In the genomic region with DNA sequence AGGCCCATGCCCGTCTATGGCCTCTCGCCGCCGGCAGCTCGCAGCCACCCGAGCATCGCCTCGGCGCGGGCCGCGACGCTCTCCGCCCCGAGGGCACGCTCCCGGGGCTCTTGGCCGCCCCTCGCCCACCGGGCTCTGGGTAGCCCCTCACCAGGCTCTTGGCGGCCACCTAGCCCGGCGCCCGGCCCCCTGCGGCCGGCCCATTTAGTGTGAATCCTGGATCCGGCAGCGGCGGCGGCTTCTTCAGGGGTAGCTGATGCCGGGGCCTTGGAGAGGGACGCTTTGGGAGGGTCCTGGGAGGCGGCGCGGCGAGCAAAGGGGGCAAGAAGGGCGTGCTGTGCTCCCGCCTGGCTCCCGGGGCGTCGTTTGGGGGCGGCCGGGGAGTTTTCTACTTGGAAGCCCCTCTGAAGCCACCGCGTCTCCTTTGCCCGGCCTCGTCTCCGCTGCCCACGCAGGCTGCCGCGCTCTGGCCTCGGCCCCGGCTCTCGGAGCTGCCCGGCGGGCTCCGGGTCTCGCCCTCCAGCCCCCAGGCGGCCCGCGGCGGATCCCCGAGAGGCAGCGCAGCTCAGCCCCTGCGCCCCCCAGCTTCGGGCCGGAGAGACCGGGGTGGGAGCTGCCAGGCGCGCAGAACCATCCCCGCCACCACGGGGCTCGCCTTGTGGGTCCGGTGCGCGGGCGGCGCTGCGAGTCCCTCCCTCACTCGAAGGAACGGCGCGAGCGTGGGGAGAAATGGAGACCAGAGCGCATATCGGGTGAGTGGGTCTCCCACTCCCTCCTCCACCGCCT, we compare ENCODE assay signal across 10 cellular contexts. TPM values are rescaled to one million over a fixed set of nuclear protein-coding genes. Genes with fewer than 3 reads are reported as not detected.
DNase-seq lines count a peak whose midpoint lies in the region; ATAC-seq, FAIRE-seq and TF ChIP-seq lines count a peak whose summit lies in the region.
"Had no signal": no experiment of that assay in that cellular context is flagged by ENCODE, and none has a peak within 500 bp of the region (broad histone marks: within the 10 kb centered on the region; RNA-seq: fewer than 3 reads in every experiment).

No MANE protein-coding gene starts in this region.

- H3K27ac ChIP-seq in GM23338 (ENCODE audit: low read depth) (no peak overlapping the region), H1 (ENCODE audit: low read depth, low read length) (no peak overlapping the region), neural progenitor cell (no peak overlapping the region)

- H3K9me2 ChIP-seq in GM23338 (ENCODE audit: insufficient read depth): no peaks in the 10 kb centered on the region

- H4K20me1 ChIP-seq in GM23338 (replicated peaks; ENCODE audit: insufficient read depth) (no peaks in the 10 kb centered on the region), H1 (replicated peaks in 1 of 2; ENCODE audit: control insufficient read depth in 1 of 2, insufficient read depth in 2 of 2, low read length in 2 of 2) (peaks cover 0 to 6% of the 10 kb centered on the region in 2 experiments), neural progenitor cell (ENCODE audit: low read depth) (peaks cover 20% of the 10 kb centered on the region)

- no peak overlapping the region for H2BK120ac ChIP-seq in H1 (replicated peaks; ENCODE audit: low read depth, low read length)

- H3K4me1 ChIP-seq in GM23338 (ENCODE audit: insufficient read depth) (peaks cover 37% of the 10 kb centered on the region), H1 (replicated peaks in 1 of 4; ENCODE audit: control insufficient read depth in 3 of 4, insufficient read depth in 4 of 4, low read length in 3 of 4) (peaks cover 12 to 22% (median 18%) of the 10 kb centered on the region in 4 experiments), neural progenitor cell (peaks cover 14% of the 10 kb centered on the region)

- no peak overlapping the region for H4K5ac ChIP-seq in H1 (ENCODE audit: insufficient read length, low read depth, low read length)

- H3K14ac ChIP-seq in H1 (ENCODE audit: insufficient read length): no peak overlapping the region

- H3K4me1 Mint-ChIP-seq in GM23338 (peaks cover 48% of the 10 kb centered on the region), neural progenitor cell (peaks cover 20% of the 10 kb centered on the region)
- H3K4me1 Mint-ChIP-seq: natural killer cell had no signal

- H3K23ac ChIP-seq in H1 (ENCODE audit: insufficient read length): no peak overlapping the region

- no peak for TF ChIP-seq EP300 in H1 (IDR thresholded peaks at IDR 0.05; ENCODE audit: borderline replicate concordance in 1 of 2, low read depth in 2 of 2, low read length in 2 of 2)

- H3K36me3 Mint-ChIP-seq in GM23338 (ENCODE audit: low read depth): no peaks in the 10 kb centered on the region; the same call in 1 of the 3 replicates
- peaks cover 5% of the 10 kb centered on the region for H3K36me3 Mint-ChIP-seq in neural progenitor cell
- H3K36me3 Mint-ChIP-seq: natural killer cell had no signal

- H3K4ac ChIP-seq in H1 (replicated peaks; ENCODE audit: insufficient read length, low read depth, low read length): no peak overlapping the region

- peaks cover 4% of the 10 kb centered on the region; the same call in 2 of the 3 replicates for H3K9me3 Mint-ChIP-seq in GM23338
- no peaks in the 10 kb centered on the region for H3K9me3 Mint-ChIP-seq in neural progenitor cell
- H3K9me3 Mint-ChIP-seq: natural killer cell had no signal

- no peak overlapping the region for H2BK5ac ChIP-seq in H1 (ENCODE audit: low read depth, low read length)

- peak overlapping the region; percentile 86 for H3K4me2 ChIP-seq in GM23338
- peak overlapping the region; percentile 53 to 85 for H3K4me2 ChIP-seq in H1 (ENCODE audit: insufficient read depth in 1 of 2, low read depth in 2 of 2, low read length in 2 of 2)
- H3K4me2 ChIP-seq in neural progenitor cell: peak overlapping the region; percentile 84

- H2AFZ ChIP-seq in GM23338 (peak overlapping the region; percentile 75; the same call in 1 of the 2 replicates), H1 (ENCODE audit: low read length) (no peak overlapping the region), neural progenitor cell (replicated peaks) (peak overlapping the region; percentile 92)

- H3K4me3 ChIP-seq in AG09309 (ENCODE audit: control insufficient read depth, low read depth, low read length) (peak overlapping the region; percentile 66), GM23338 (peak overlapping the region; percentile 65), H1 (ENCODE audit: extremely low read depth in 1 of 4, insufficient read depth in 2 of 4, low read depth in 3 of 4, low read length in 4 of 4) (peak overlapping the region; percentile 43 to 70 (median 50)), neural progenitor cell (peak overlapping the region; percentile 57)

- H3K27me3 Mint-ChIP-seq in GM23338 (ENCODE audit: insufficient read depth, low read depth, poor library complexity) (peaks cover 25% of the 10 kb centered on the region), neural progenitor cell (ENCODE audit: insufficient read depth, low read depth) (peaks cover 35% of the 10 kb centered on the region)

- H3K4me3 Mint-ChIP-seq in GM23338 (peak overlapping the region; percentile 77), neural progenitor cell (peak overlapping the region; percentile 89)
- H3K4me3 Mint-ChIP-seq: natural killer cell had no signal

- H3K27ac Mint-ChIP-seq in GM23338: no peak overlapping the region
- no peak overlapping the region for H3K27ac Mint-ChIP-seq in neural progenitor cell
- H3K27ac Mint-ChIP-seq: natural killer cell had no signal

- DNase-seq in AG09309 (ENCODE audit: low read depth): no peak
- DNase-seq in GM23338 (ENCODE audit: low spot score): peak; percentile 60
- peak in 1 of 2 experiments; percentile 67 for DNase-seq in H1 (ENCODE audit: low read depth in 1 of 2, low spot score in 2 of 2)
- peak; percentile 49 for DNase-seq in neural progenitor cell (ENCODE audit: low spot score)
- no peak for DNase-seq in activated naive CD4-positive, alpha-beta T cell treated with Interleukin-2 at 50 U/mL for 16 hours
- DNase-seq in activated CD4-positive, CD25-positive, alpha-beta regulatory T cell (lab: John Stamatoyannopoulos, UW): no peak
- DNase-seq: natural killer cell, OCI-M1 had no signal

- H2AK5ac ChIP-seq in H1 (ENCODE audit: low read depth, low read length): no peak overlapping the region

- TF ChIP-seq POLR2A in H1 (IDR thresholded peaks at IDR 0.05; ENCODE audit: control extremely low read depth in 1 of 2, low read depth in 2 of 2, low read length in 2 of 2): no peak

- H3K23me2 ChIP-seq in H1 (ENCODE audit: low read depth, low read length): peaks cover 28% of the 10 kb centered on the region

- peak overlapping the region; percentile 73 for H4K8ac ChIP-seq in H1 (ENCODE audit: extremely low read depth, insufficient read depth, low read length)

- CTCF ChIA-PET in H1 (lab: Charles Lee; ENCODE audit: partially characterized antibody): interaction anchor here (0.6 kb wide), 2 partner anchors 363 to 1418 kb away, joined by 3 read pairs; no protein-coding TSS in a partner anchor

- 1% methylated on average over 64 of the region's 87 CpGs; no CpG with 5 or more reads in 1 of the 2 experiments for WGBS in H1 (ENCODE audit: extremely low coverage in 1 of 2, insufficient coverage in 1 of 2, insufficient read length in 1 of 2, insufficient replicate concordance in 2 of 2, low coverage in 1 of 2, low lambda C conversion rate in 2 of 2, missing lambda C conversion rate in 1 of 2), 2 experiments

- H3K79me2 ChIP-seq in GM23338 (replicated peaks; ENCODE audit: insufficient read depth) (no peaks in the 10 kb centered on the region), H1 (ENCODE audit: control insufficient read depth in 1 of 2, insufficient read depth in 2 of 2, low read length in 2 of 2) (0 out of 4 replicates have a peak, but pooled peaks cover 0 to 3% of the 10 kb centered on the region in 2 experiments), neural progenitor cell (ENCODE audit: low read depth) (no peaks in the 10 kb centered on the region)

- H4K91ac ChIP-seq in H1 (replicated peaks; ENCODE audit: insufficient read length, low read length): peak overlapping the region; percentile 87

- TF ChIP-seq CTCF in AG09309 (IDR thresholded peaks at IDR 0.05; ENCODE audit: control insufficient read depth, insufficient read depth, low read depth, low read length, missing control alignments) (no peak), GM23338 (conservative IDR thresholded peaks at IDR 0.05; ENCODE audit: low read depth in 2 of 2) (no peak), H1 (IDR thresholded peaks at IDR 0.05; ENCODE audit: control extremely low read depth in 1 of 3, insufficient read depth in 1 of 3, low read depth in 1 of 3, low read length in 3 of 3) (no peak), neural progenitor cell (IDR thresholded peaks at IDR 0.05) (no peak)

- H3F3A ChIP-seq in GM23338 (replicated peaks; ENCODE audit: low read depth) (no peaks in the 10 kb centered on the region), neural progenitor cell (ENCODE audit: low read depth) (peaks cover 17% of the 10 kb centered on the region)

- H3K27me3 ChIP-seq in GM23338 (ENCODE audit: insufficient read depth) (peaks cover 62% of the 10 kb centered on the region), H1 (replicated peaks in 1 of 4; ENCODE audit: control insufficient read depth in 3 of 4, extremely low read depth in 1 of 4, insufficient read depth in 3 of 4, low read length in 3 of 4) (peaks cover 14 to 46% (median 35%) of the 10 kb centered on the region in 4 experiments; a peak in 6 of 7 replicates), neural progenitor cell (peaks cover 74% of the 10 kb centered on the region)

- no peak; a peak in 1 of 4 replicates for TF ChIP-seq RAD21 in H1 (IDR thresholded peaks at IDR 0.05 in 1 of 2, conservative IDR thresholded peaks at IDR 0.05 in 1 of 2; ENCODE audit: low read depth in 2 of 2, low read length in 2 of 2)

- no peak overlapping the region for H3K56ac ChIP-seq in H1 (replicated peaks; ENCODE audit: insufficient read length, low read depth, low read length)

- H3K9me3 ChIP-seq in H1 (ENCODE audit: insufficient read depth in 2 of 2, low read depth in 1 of 2, low read length in 1 of 2) (no peaks in the 10 kb centered on the region), neural progenitor cell (ENCODE audit: low read depth) (no peaks in the 10 kb centered on the region)

- H3K36me3 ChIP-seq in GM23338 (ENCODE audit: insufficient read depth) (no peaks in the 10 kb centered on the region), H1 (ENCODE audit: control insufficient read depth in 2 of 4, insufficient read depth in 4 of 4, low read length in 3 of 4) (no peaks in the 10 kb centered on the region), neural progenitor cell (no peaks in the 10 kb centered on the region)

- peak overlapping the region; percentile 50; the same call in 1 of the 2 replicates for H2BK15ac ChIP-seq in H1 (ENCODE audit: low read length)

- H2BK12ac ChIP-seq in H1 (ENCODE audit: low read depth, low read length): no peak overlapping the region; the same call in 1 of the 2 replicates

- peak; percentile 15 for ATAC-seq in GM23338
- ATAC-seq in HG03139 (IDR thresholded peaks at IDR 0.05; ENCODE audit: unreplicated experiment): no peak
- no peak for ATAC-seq in GM19455 (IDR thresholded peaks at IDR 0.05; ENCODE audit: unreplicated experiment)
- ATAC-seq: natural killer cell had no signal

- H3K9ac ChIP-seq in H1 (replicated peaks in 1 of 4; ENCODE audit: extremely low read depth in 1 of 4, low read depth in 3 of 4, low read length in 3 of 4) (peak overlapping the region in 2 of 4 experiments; percentile 20 to 27; a peak in 2 of 7 replicates), neural progenitor cell (no peak overlapping the region)

- H3K79me1 ChIP-seq in H1 (ENCODE audit: low read depth, low read length): 0 out of 2 replicates have a peak, but pooled peaks cover 4% of the 10 kb centered on the region

- POLR2A ChIA-PET in H1 (lab: Charles Lee; ENCODE audit: partially characterized antibody): no interaction called here

- H3K18ac ChIP-seq in H1 (ENCODE audit: extremely low read depth, low read length): peak overlapping the region; percentile 94

- no peak for FAIRE-seq in H1 (lab: Jason Lieb, UNC)

- H2BK20ac ChIP-seq in H1 (ENCODE audit: low read length): 0 out of 2 replicates have a peak overlapping the region, but pooled peaks have one; percentile 72

RNA-seq across cellular contexts. Expression of a gene that starts 0.5 kb away (rescaled TPM):
- total RNA-seq in GM23338 (2014; rRNA removed; shearing (Covaris generic)): 8.2 and 15.0 TPM in 2 replicates
- 3.9 and 4.8 TPM in 2 replicates for polyA plus RNA-seq in GM23338 (2016; fragmentation: Nextera tagmentation; extraction: Ambion mirVana)
- 14.7 and 16.5 TPM in 2 replicates for total RNA-seq in H1 (2021; fragmentation: NEBNext Ultra II Directional; extraction: Animal tissue kit (Norgen Biotek cat#: 25700))
- polyA plus RNA-seq in H1 (2011; rRNA removed): 4.7 and 6.0 TPM in 2 replicates
- 4.5 TPM for polyA plus RNA-seq in H1 (2011; cell fraction: cytosol; rRNA removed)
- polyA plus RNA-seq in H1 (2011; cell fraction: nucleus; rRNA removed): 14.4 TPM
- 3.9 to 7.0 TPM (median 4.7 TPM) in 4 replicates for polyA plus RNA-seq in H1 (2012, experiment 1 of 2)
- polyA plus RNA-seq in H1 (2012, experiment 2 of 2): 0.64 TPM
- 10.3 TPM for polyA plus RNA-seq in H1 (2013, experiment 1 of 2)
- polyA plus RNA-seq in H1 (2013, experiment 2 of 2): 9.3 TPM
- 17.0 and 29.0 TPM in 2 replicates for polyA minus RNA-seq in H1 (2011; rRNA and poly(A)+ RNA removed)
- 9.8 TPM for polyA minus RNA-seq in H1 (2011; cell fraction: cytosol; rRNA and poly(A)+ RNA removed)
- polyA minus RNA-seq in H1 (2011; cell fraction: nucleus; rRNA and poly(A)+ RNA removed): 21.0 TPM
- 4.2 and 4.4 TPM in 2 replicates for total RNA-seq in neural progenitor cell (ENCODE audit: low replicate concordance)
- total RNA-seq: natural killer cell had no signal

Comparison
In these comparisons a context has a peak if more than half of its experiments do, and no peak if none do; other contexts are left out.
1. DNase-seq: peak in GM23338 (single experiment) and neural progenitor cell (single experiment); none in AG09309 (single experiment), activated naive CD4-positive, alpha-beta T cell treated with Interleukin-2 at 50 U/mL for 16 hours (single experiment) and activated CD4-positive, CD25-positive, alpha-beta regulatory T cell (0 of 4).
2. Peak in every context shown above with its lines, with median percentiles within 50 percentile points of each other: H3K4me3 ChIP-seq and H3K4me2 ChIP-seq.